In the genomic region with DNA sequence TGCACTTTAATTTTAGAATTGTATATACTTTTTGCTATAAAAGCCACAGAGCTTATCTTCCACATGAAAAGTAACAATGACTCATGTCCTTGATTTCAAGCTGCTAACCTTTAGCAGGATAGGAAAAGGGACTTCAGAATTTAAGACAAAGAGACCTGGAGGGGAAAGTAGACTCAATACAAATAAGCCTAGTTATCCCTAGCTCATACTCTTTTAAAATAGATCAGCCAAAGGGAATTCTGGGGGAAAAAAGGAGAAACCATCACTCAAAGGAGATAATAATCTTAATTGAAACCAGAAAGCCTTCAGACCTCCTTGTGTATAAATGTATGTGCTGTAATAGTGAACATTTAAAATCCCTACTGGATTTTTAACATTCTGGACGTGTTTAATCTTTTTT, we compare ENCODE assay signal across 19 cellular contexts.
"Had no signal": no experiment of that assay in that cellular context is flagged by ENCODE, and none has a peak within 500 bp of the region (broad histone marks: within the 10 kb centered on the region; RNA-seq: fewer than 3 reads in every experiment).

No MANE protein-coding gene starts in this region.

- H3K9me3 ChIP-seq: body of pancreas, gastrocnemius medialis, lower lobe of right lung, neutrophil, stomach had no signal

- H3K27me3 ChIP-seq: body of pancreas, gastrocnemius medialis, neutrophil, stomach had no signal

- ATAC-seq: activated CD4-positive, CD25-positive, alpha-beta regulatory T cell treated with anti-CD3 and anti-CD28 coated beads, Interleukin-2, amount 50 U/mL, for 24 hours; activated naive CD8-positive, alpha-beta T cell treated with anti-CD3 and anti-CD28 coated beads, Interleukin-2, amount 50 U/mL, for 24 hours; activated T-cell treated with anti-CD3 and anti-CD28 coated beads, Interleukin-2, amount 50 U/mL, for 4 hours; body of pancreas; gastrocnemius medialis; lower lobe of right lung; natural killer cell treated with Interleukin-12 subunit alpha and Interleukin-12 subunit beta and Interleukin-15 and Interleukin-18, amount 100 ng/mL, for 72 hours; sciatic nerve; stimulated activated effector memory CD8-positive, alpha-beta T cell treated with anti-CD3 and anti-CD28 coated beads, Interleukin-12 subunit alpha, Interleukin-12 subunit beta, amount 100 ng/mL, for 72 hours had no signal

- H3K4me3 Mint-ChIP-seq: activated naive CD4-positive, alpha-beta T cell treated with anti-CD3 and anti-CD28 coated beads, Interleukin-2, amount 10 ng/mL, durations not matched to agents 7 days and 5 days; activated naive CD8-positive, alpha-beta T cell treated with anti-CD3 and anti-CD28 coated beads, Interleukin-2, amount 50 U/mL, for 24 hours; activated T-cell treated with anti-CD3 and anti-CD28 coated beads, Interleukin-2, amount 50 U/mL, for 4 hours; natural killer cell treated with Interleukin-12 subunit alpha and Interleukin-12 subunit beta and Interleukin-15 and Interleukin-18, amount 100 ng/mL, for 72 hours; stimulated activated effector memory CD8-positive, alpha-beta T cell treated with anti-CD3 and anti-CD28 coated beads, Interleukin-12 subunit alpha, Interleukin-12 subunit beta, amount 100 ng/mL, for 72 hours; type B pancreatic cell had no signal

- H3K36me3 ChIP-seq: gastrocnemius medialis, lower lobe of right lung, neutrophil, stomach had no signal

- H3K27ac Mint-ChIP-seq: activated naive CD4-positive, alpha-beta T cell treated with anti-CD3 and anti-CD28 coated beads, Interleukin-2, amount 10 ng/mL, durations not matched to agents 7 days and 5 days; activated naive CD8-positive, alpha-beta T cell treated with anti-CD3 and anti-CD28 coated beads, Interleukin-2, amount 50 U/mL, for 24 hours; natural killer cell treated with Interleukin-12 subunit alpha and Interleukin-12 subunit beta and Interleukin-15 and Interleukin-18, amount 100 ng/mL, for 72 hours; stimulated activated effector memory CD8-positive, alpha-beta T cell treated with anti-CD3 and anti-CD28 coated beads, Interleukin-12 subunit alpha, Interleukin-12 subunit beta, amount 100 ng/mL, for 72 hours; type B pancreatic cell had no signal

- H3K36me3 Mint-ChIP-seq: activated naive CD4-positive, alpha-beta T cell treated with anti-CD3 and anti-CD28 coated beads, Interleukin-2, amount 10 ng/mL, durations not matched to agents 7 days and 5 days; natural killer cell treated with Interleukin-12 subunit alpha and Interleukin-12 subunit beta and Interleukin-15 and Interleukin-18, amount 100 ng/mL, for 72 hours; stimulated activated effector memory CD8-positive, alpha-beta T cell treated with anti-CD3 and anti-CD28 coated beads, Interleukin-12 subunit alpha, Interleukin-12 subunit beta, amount 100 ng/mL, for 72 hours; type B pancreatic cell had no signal

- H3K9ac ChIP-seq: parathyroid adenoma had no signal

- H3K4me1 ChIP-seq: body of pancreas, gastrocnemius medialis, lower lobe of right lung, parathyroid adenoma, stomach had no signal

- DNase-seq: activated CD4-positive, alpha-beta T cell treated with anti-CD3 and anti-CD28 coated beads, Interleukin-2, amount 50 U/mL, for 1 hour; activated CD8-positive, alpha-beta memory T cell treated with anti-CD3 and anti-CD28 coated beads, Interleukin-2, amount 50 U/mL, for 4 hours; activated naive CD4-positive, alpha-beta T cell treated with anti-CD3 and anti-CD28 coated beads, Interleukin-2, amount 10 ng/mL, durations not matched to agents 7 days and 5 days; activated naive CD8-positive, alpha-beta T cell treated with anti-CD3 and anti-CD28 coated beads, Interleukin-2, amount 50 U/mL, for 24 hours; activated T-cell treated with anti-CD3 and anti-CD28 coated beads, Interleukin-2, amount 50 U/mL, for 4 hours; body of pancreas; gastrocnemius medialis; head of caudate nucleus; lower lobe of right lung; stimulated activated CD4-positive, alpha-beta T cell treated with anti-CD3 and anti-CD28 coated beads, Interleukin-4, amount 100 ng/mL, for 24 hours; stomach; T1000 had no signal

- H3K27me3 Mint-ChIP-seq: activated naive CD4-positive, alpha-beta T cell treated with anti-CD3 and anti-CD28 coated beads, Interleukin-2, amount 10 ng/mL, durations not matched to agents 7 days and 5 days; activated naive CD8-positive, alpha-beta T cell treated with anti-CD3 and anti-CD28 coated beads, Interleukin-2, amount 50 U/mL, for 24 hours; natural killer cell treated with Interleukin-12 subunit alpha and Interleukin-12 subunit beta and Interleukin-15 and Interleukin-18, amount 100 ng/mL, for 72 hours had no signal

- H3K9me3 Mint-ChIP-seq: activated naive CD8-positive, alpha-beta T cell treated with anti-CD3 and anti-CD28 coated beads, Interleukin-2, amount 50 U/mL, for 24 hours; activated T-cell treated with anti-CD3 and anti-CD28 coated beads, Interleukin-2, amount 50 U/mL, for 4 hours; natural killer cell treated with Interleukin-12 subunit alpha and Interleukin-12 subunit beta and Interleukin-15 and Interleukin-18, amount 100 ng/mL, for 72 hours; stimulated activated effector memory CD8-positive, alpha-beta T cell treated with anti-CD3 and anti-CD28 coated beads, Interleukin-12 subunit alpha, Interleukin-12 subunit beta, amount 100 ng/mL, for 72 hours; type B pancreatic cell had no signal

- H3K4me3 ChIP-seq: body of pancreas, gastrocnemius medialis, lower lobe of right lung, stomach had no signal

- H3K4me1 Mint-ChIP-seq: activated naive CD4-positive, alpha-beta T cell treated with anti-CD3 and anti-CD28 coated beads, Interleukin-2, amount 10 ng/mL, durations not matched to agents 7 days and 5 days; activated naive CD8-positive, alpha-beta T cell treated with anti-CD3 and anti-CD28 coated beads, Interleukin-2, amount 50 U/mL, for 24 hours; stimulated activated effector memory CD8-positive, alpha-beta T cell treated with anti-CD3 and anti-CD28 coated beads, Interleukin-12 subunit alpha, Interleukin-12 subunit beta, amount 100 ng/mL, for 72 hours had no signal
